In the genomic region with DNA sequence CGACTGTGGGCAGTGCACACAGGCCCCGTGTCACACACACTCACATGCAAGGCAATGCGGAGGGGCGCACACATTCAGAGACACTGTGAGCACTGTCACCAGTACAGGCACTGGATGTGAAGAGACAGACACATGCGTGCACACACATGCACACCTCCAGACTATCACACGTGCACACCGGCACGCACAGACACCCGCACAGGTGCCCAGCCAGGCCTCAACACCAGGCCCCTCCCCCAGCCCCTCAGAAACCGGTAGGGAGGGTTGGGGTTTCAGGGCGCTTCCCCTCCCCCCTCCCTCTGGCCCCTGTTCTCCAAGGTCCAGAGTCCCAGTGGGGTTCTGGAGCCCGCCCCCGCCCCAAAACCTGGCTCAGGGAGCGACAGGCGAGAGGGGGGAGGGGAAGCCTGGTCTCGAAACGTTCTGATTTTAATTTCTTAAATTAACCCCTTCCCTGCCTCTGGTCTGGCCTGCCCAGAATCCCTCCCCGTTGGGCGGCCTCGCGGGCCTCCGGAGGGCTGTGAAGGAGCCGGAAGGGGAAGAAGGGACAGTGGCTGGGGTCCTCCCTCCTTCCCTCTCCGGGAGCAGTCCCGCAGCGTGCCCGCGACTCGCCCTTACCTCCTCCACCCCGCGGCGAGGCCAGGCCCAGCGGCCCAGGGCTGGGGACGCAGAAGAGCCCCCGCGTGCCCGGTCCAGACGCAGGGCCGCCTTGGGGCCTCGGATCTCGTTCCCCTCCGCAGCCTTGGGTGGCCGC, we compare ENCODE assay signal across 8 cellular contexts. TPM values are rescaled to one million over a fixed set of nuclear protein-coding genes. Genes with fewer than 3 reads are reported as not detected.
DNase-seq lines count a peak whose midpoint lies in the region; ATAC-seq and TF ChIP-seq lines count a peak whose summit lies in the region.

No MANE protein-coding gene starts in this region.

- DNase-seq in NCI-H345 (lab: John Stamatoyannopoulos, UW) (peak; percentile 13), NCI-H345 treated with DMSO at 0.1 percent for 48 hours (lab: John Stamatoyannopoulos, UW; ENCODE audit: unreplicated experiment) (no peak), NOMO-1 treated with dmso at 0.1 percent for 144 hours (lab: John Stamatoyannopoulos, UW; ENCODE audit: unreplicated experiment) (peak; percentile 10), left lung (peak in 1 of 2 donors; percentile 81), suprapubic skin (ENCODE audit: low spot score in 2 of 2) (no peak), DMS114 treated with DMSO at 0.1 percent for 48 hours (lab: John Stamatoyannopoulos, UW; ENCODE audit: unreplicated experiment) (no peak)

- TF ChIP-seq CTCF in brain (conservative IDR thresholded peaks at IDR 0.05) (no peak), left lung (IDR thresholded peaks at IDR 0.05) (no peak), suprapubic skin (IDR thresholded peaks at IDR 0.05) (no peak)

- H3K4me3 ChIP-seq in left lung (peak overlapping the region; percentile 47 to 61), suprapubic skin (peak overlapping the region; percentile 57)

- H3K27ac Mint-ChIP-seq in brain = peak overlapping the region in 4 of 5 experiments; percentile 48 to 89 (median 70)

- ATAC-seq in HG02588 (IDR thresholded peaks at IDR 0.05; ENCODE audit: unreplicated experiment) (peak; percentile 23), left lung (peak; percentile 29)

- H3K9me3 ChIP-seq in left lung = no peaks in the 10 kb centered on the region
- no peaks in the 10 kb centered on the region for H3K9me3 ChIP-seq in suprapubic skin

- 9% methylated on average over 28 of the region's 43 CpGs for WGBS in suprapubic skin

- H3K4me1 ChIP-seq in left lung (peaks cover 5 to 21% of the 10 kb centered on the region in 2 donors), suprapubic skin (peaks cover 21% of the 10 kb centered on the region)

- peak overlapping the region in 1 of 2 donors; percentile 50 for H3K27ac ChIP-seq in left lung
- no peak overlapping the region for H3K27ac ChIP-seq in suprapubic skin

- H3K4me3 Mint-ChIP-seq in brain = peak overlapping the region; percentile 83 to 88 (median 87)

- H3K36me3 ChIP-seq in left lung (no peaks in the 10 kb centered on the region), suprapubic skin (no peaks in the 10 kb centered on the region)

- H3K27me3 Mint-ChIP-seq in brain = peaks cover 45% of the 10 kb centered on the region

- intact Hi-C loops in left lung (cut with DNase I) = no loop called here

- H3K27me3 ChIP-seq in left lung (peaks cover 18 to 53% of the 10 kb centered on the region in 2 donors), suprapubic skin (peaks cover 39% of the 10 kb centered on the region)

- TF ChIP-seq POLR2A in suprapubic skin (IDR thresholded peaks at IDR 0.05) = no peak

- H3K4me1 Mint-ChIP-seq in brain = peaks cover 19% of the 10 kb centered on the region

- H3K36me3 Mint-ChIP-seq in brain = no peaks in the 10 kb centered on the region

- H3K9me3 Mint-ChIP-seq in brain = no peaks in the 10 kb centered on the region

- no peak for TF ChIP-seq EP300 in suprapubic skin (IDR thresholded peaks at IDR 0.05)

RNA-seq across cellular contexts. Expression of a gene that starts 0.6 kb away (rescaled TPM):
- 19.7 TPM for polyA plus RNA-seq in brain (ENCODE audit: insufficient read depth, low read depth, low replicate concordance)
- 1 to 10 TPM; 2.4 to 3.5 TPM for total RNA-seq in left lung
- total RNA-seq in suprapubic skin = 1 to 10 TPM; 1.1 to 8.2 (median 5.7) TPM

RNA-seq across cellular contexts. Expression of a gene that starts 9.6 kb away (rescaled TPM):
- polyA plus RNA-seq in brain (ENCODE audit: insufficient read depth, low read depth, low replicate concordance) = 0.83 TPM
- total RNA-seq in left lung = not detected
- not detected for total RNA-seq in suprapubic skin

RNA-seq across cellular contexts. Expression of a gene that starts 49.6 kb away (rescaled TPM):
- 304 TPM for polyA plus RNA-seq in brain (ENCODE audit: insufficient read depth, low read depth, low replicate concordance)
- total RNA-seq in left lung (100 to 1,000 TPM; 177 to 226 TPM), suprapubic skin (100 to 1,000 TPM in 3 of 4 donors, 10 to 100 TPM in 1; 99.7 to 175 (median 158) TPM)

RNA-seq across cellular contexts. Expression of a gene that starts 50.7 kb away (rescaled TPM):
- 44.5 TPM for polyA plus RNA-seq in brain (ENCODE audit: insufficient read depth, low read depth, low replicate concordance)
- total RNA-seq in left lung = 10 to 100 TPM; 23.1 to 23.3 TPM
- total RNA-seq in suprapubic skin = 10 to 100 TPM in 3 of 4 donors, 1 to 10 TPM in 1; 7.4 to 34.8 (median 25.3) TPM

Comparison
In these comparisons a context has a peak if more than half of its experiments do, and no peak if none do; other contexts are left out.
1. DNase-seq: peak in NCI-H345 (single experiment) and NOMO-1 treated with dmso at 0.1 percent for 144 hours (single experiment); none in NCI-H345 treated with DMSO at 0.1 percent for 48 hours (single experiment), suprapubic skin (0 of 2) and DMS114 treated with DMSO at 0.1 percent for 48 hours (single experiment).